In the genomic region with DNA sequence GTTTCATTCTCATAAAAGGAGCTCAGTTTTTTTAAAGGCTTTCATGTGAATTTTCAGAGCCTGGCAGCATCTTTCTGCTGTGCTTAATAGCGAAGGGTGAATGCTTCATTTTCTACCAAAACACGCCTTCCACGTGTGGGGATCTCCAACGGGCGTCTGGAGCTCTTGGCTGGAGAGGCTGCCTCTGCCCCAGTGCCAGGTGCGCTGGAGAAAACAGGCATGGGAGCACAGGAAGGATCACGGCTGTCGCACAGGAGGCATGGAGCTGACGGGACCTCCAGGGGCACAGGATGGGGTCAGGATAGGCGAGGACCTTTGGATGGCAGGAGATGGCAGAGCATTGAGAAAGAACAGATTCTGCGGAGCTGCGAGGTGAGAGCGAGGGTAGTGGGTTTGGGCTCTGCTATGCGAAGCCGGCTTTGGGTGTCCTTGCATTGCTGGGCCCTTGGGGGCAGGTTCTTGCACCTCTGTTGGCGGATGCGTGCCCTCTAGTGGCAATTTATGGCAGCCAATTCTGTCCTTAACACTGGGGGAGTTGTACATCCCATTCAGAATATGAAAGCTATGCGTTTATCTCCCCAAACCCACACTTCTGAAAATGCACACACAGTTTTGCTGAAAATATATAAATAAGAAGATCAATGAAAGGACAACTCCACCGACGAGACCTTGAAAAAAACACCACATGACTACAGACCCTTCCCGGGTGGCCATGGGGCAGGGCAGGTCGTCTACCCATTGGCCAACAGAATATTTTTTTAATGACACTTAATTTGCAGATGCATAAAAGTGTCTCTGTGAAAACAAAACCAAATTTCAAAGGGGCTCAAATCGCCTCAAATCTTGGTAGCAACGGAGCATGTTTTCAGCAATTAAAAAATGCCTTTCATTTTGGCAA, we compare ENCODE assay signal across 8 cellular contexts.
DNase-seq lines count a peak whose midpoint lies in the region; ATAC-seq lines count a peak whose summit lies in the region.

No MANE protein-coding gene starts in this region.

- no peak overlapping the region for H3K27ac Mint-ChIP-seq in activated T-helper 2 cell treated with anti-CD3 and anti-CD28 coated beads, Interferon-gamma antibody, Interleukin-2, Interleukin-4, amounts not matched to agents 10 μg/mL and 5 μg/mL and 100 μg/mL, durations not matched to agents 14 hours and 24 hours and 36 hours

- H3K4me1 Mint-ChIP-seq in activated T-helper 2 cell treated with anti-CD3 and anti-CD28 coated beads, Interferon-gamma antibody, Interleukin-2, Interleukin-4, amounts not matched to agents 10 μg/mL and 5 μg/mL and 100 μg/mL, durations not matched to agents 14 hours and 24 hours and 36 hours (ENCODE audit: low read depth), result no peaks in the 10 kb centered on the region

- no peaks in the 10 kb centered on the region for H3K9me3 Mint-ChIP-seq in activated T-helper 2 cell treated with anti-CD3 and anti-CD28 coated beads, Interferon-gamma antibody, Interleukin-2, Interleukin-4, amounts not matched to agents 10 μg/mL and 5 μg/mL and 100 μg/mL, durations not matched to agents 14 hours and 24 hours and 36 hours

- H3K27me3 Mint-ChIP-seq in activated T-helper 2 cell treated with anti-CD3 and anti-CD28 coated beads, Interferon-gamma antibody, Interleukin-2, Interleukin-4, amounts not matched to agents 10 μg/mL and 5 μg/mL and 100 μg/mL, durations not matched to agents 14 hours and 24 hours and 36 hours (ENCODE audit: low read depth), result peaks cover 3% of the 10 kb centered on the region

- peak; percentile 86 for ATAC-seq in GM18907 (IDR thresholded peaks at IDR 0.05; ENCODE audit: unreplicated experiment)
- ATAC-seq in HG03135 (IDR thresholded peaks at IDR 0.05; ENCODE audit: unreplicated experiment), result peak; percentile 87

- H3K36me3 Mint-ChIP-seq in activated T-helper 2 cell treated with anti-CD3 and anti-CD28 coated beads, Interferon-gamma antibody, Interleukin-2, Interleukin-4, amounts not matched to agents 10 μg/mL and 5 μg/mL and 100 μg/mL, durations not matched to agents 14 hours and 24 hours and 36 hours (ENCODE audit: low read depth), result no peaks in the 10 kb centered on the region

- intact Hi-C loops in activated T-helper 2 cell treated with anti-CD3 and anti-CD28 coated beads, Interferon-gamma antibody, Interleukin-2, Interleukin-4, amounts not matched to agents 10 μg/mL and 5 μg/mL and 100 μg/mL, durations not matched to agents 14 hours and 24 hours and 36 hours (cut with micrococcal nuclease), result no loop called here

- DNase-seq in COLO829 (ENCODE audit: low spot score), result peak; percentile 71
- DNase-seq in NCI-H748 (lab: John Stamatoyannopoulos, UW; ENCODE audit: unreplicated experiment), result peak; percentile 60
- DNase-seq in activated T-helper 2 cell treated with anti-CD3 and anti-CD28 coated beads, Interferon-gamma antibody, Interleukin-2, Interleukin-4, amounts not matched to agents 10 μg/mL and 5 μg/mL and 100 μg/mL, durations not matched to agents 14 hours and 24 hours and 36 hours (ENCODE audit: low spot score), result peak; percentile 28
- DNase-seq in iPS DF 4.7 (ENCODE audit: extremely low read depth, low spot score), result peak; percentile 44
- peak; percentile 2 for DNase-seq in stimulated activated CD8-positive, alpha-beta memory T cell treated with anti-CD3 and anti-CD28 coated beads, Interleukin-12 subunit alpha, Interleukin-12 subunit beta, amount 100 ng/mL, for 24 hours (ENCODE audit: extremely low read depth)
- no peak for DNase-seq in activated gamma-delta T cell treated with Interleukin-2 at 50 U/mL for 16 hours

- no peak overlapping the region for H3K4me3 Mint-ChIP-seq in activated T-helper 2 cell treated with anti-CD3 and anti-CD28 coated beads, Interferon-gamma antibody, Interleukin-2, Interleukin-4, amounts not matched to agents 10 μg/mL and 5 μg/mL and 100 μg/mL, durations not matched to agents 14 hours and 24 hours and 36 hours (ENCODE audit: low read depth)
